Comparison of ENCODE assay signal across 17 cellular contexts in genomic region chr12:122385171-122386041, GRCh38. TPM values are rescaled to one million over a fixed set of nuclear protein-coding genes. Genes with fewer than 3 reads are reported as not detected.
DNase-seq lines count a peak whose midpoint lies in the region; ATAC-seq and TF ChIP-seq lines count a peak whose summit lies in the region.
"Had no signal": no experiment of that assay in that cellular context is flagged by ENCODE, and none has a peak within 500 bp of the region (broad histone marks: within the 10 kb centered on the region; RNA-seq: fewer than 3 reads in every experiment).

No MANE protein-coding gene starts in this region.

- peaks cover 0 to 2% (median 0%) of the 10 kb centered on the region in 3 donors for H3K27me3 Mint-ChIP-seq in CD14-positive monocyte (ENCODE audit: low read depth in 3 of 3)
- H3K27me3 Mint-ChIP-seq in endothelial cell (ENCODE audit: unreplicated experiment) = no peaks in the 10 kb centered on the region
- H3K27me3 Mint-ChIP-seq: CD4-positive, alpha-beta T cell had no signal

- H3K27me3 ChIP-seq in Karpas-422 (ENCODE audit: low read length) = no peaks in the 10 kb centered on the region
- no peaks in the 10 kb centered on the region for H3K27me3 ChIP-seq in sigmoid colon
- no peaks in the 10 kb centered on the region for H3K27me3 ChIP-seq in aorta (ENCODE audit: control insufficient read depth in 1 of 2, insufficient read depth in 2 of 2, low read length in 1 of 2)

- peak overlapping the region; percentile 27; the same call in 1 of the 2 replicates for H2AFZ ChIP-seq in Karpas-422 (ENCODE audit: low read length)

- 96% methylated on average over 13 of the region's 13 CpGs for WGBS in sigmoid colon, 2 donors
- 92 to 95% methylated on average over 13 of the region's 13 CpGs for WGBS in aorta, 2 donors

- H3K4me3 ChIP-seq in Karpas-422 (ENCODE audit: low read length) = peak overlapping the region; percentile 26
- H3K4me3 ChIP-seq in sigmoid colon = no peak overlapping the region
- H3K4me3 ChIP-seq in aorta (ENCODE audit: low read length in 2 of 2) = no peak overlapping the region

- intact Hi-C loops in CD14-positive monocyte (cut with micrococcal nuclease) = no loop called here
- intact Hi-C loops in sigmoid colon (cut with DNase I) = no loop called here
- intact Hi-C loops in aorta (cut with DNase I) = no loop called here

- H3K36me3 ChIP-seq in Karpas-422 (ENCODE audit: insufficient read depth, low read length) (no peaks in the 10 kb centered on the region), sigmoid colon (peaks cover 0 to 1% (median 0%) of the 10 kb centered on the region in 4 donors), aorta (ENCODE audit: control insufficient read depth in 1 of 2, insufficient read depth in 2 of 2, low read length in 1 of 2) (peaks cover 0 to 2% of the 10 kb centered on the region in 2 donors)

- H3K27ac Mint-ChIP-seq in CD14-positive monocyte (peak overlapping the region in 6 of 7 donors; percentile 4 to 64 (median 30)), endothelial cell (ENCODE audit: unreplicated experiment) (peak overlapping the region; percentile 9)
- H3K27ac Mint-ChIP-seq: CD4-positive, alpha-beta T cell had no signal

- H3K4me1 ChIP-seq in Karpas-422 (ENCODE audit: low read length) (peaks cover 37% of the 10 kb centered on the region), sigmoid colon (peaks cover 0 to 87% (median 74%) of the 10 kb centered on the region in 4 donors), aorta (ENCODE audit: control insufficient read depth in 1 of 2, insufficient read depth in 2 of 2, low read length in 2 of 2) (no peaks in the 10 kb centered on the region)

- H3K36me3 Mint-ChIP-seq in CD14-positive monocyte (peaks cover 16 to 40% of the 10 kb centered on the region in 2 donors), endothelial cell (ENCODE audit: low read depth, unreplicated experiment) (no peaks in the 10 kb centered on the region)

- no peaks in the 10 kb centered on the region for H4K20me1 ChIP-seq in Karpas-422 (ENCODE audit: insufficient read depth, low read depth, low read length)

- H3K4me1 Mint-ChIP-seq in CD14-positive monocyte = peaks cover 26% of the 10 kb centered on the region
- H3K4me1 Mint-ChIP-seq in endothelial cell (ENCODE audit: unreplicated experiment) = peaks cover 8% of the 10 kb centered on the region

- H3K9me3 ChIP-seq in Karpas-422 (ENCODE audit: low read length) = no peaks in the 10 kb centered on the region
- H3K9me3 ChIP-seq in sigmoid colon = no peaks in the 10 kb centered on the region
- H3K9me3 ChIP-seq in aorta (ENCODE audit: control insufficient read depth, low read length) = no peaks in the 10 kb centered on the region

- no peak overlapping the region for H3K4me3 Mint-ChIP-seq in CD14-positive monocyte
- H3K4me3 Mint-ChIP-seq in endothelial cell (ENCODE audit: unreplicated experiment) = no peak overlapping the region
- H3K4me3 Mint-ChIP-seq: CD4-positive, alpha-beta T cell had no signal

- no peak for ATAC-seq in aorta (ENCODE audit: low FRiP score)

- peak overlapping the region; percentile 34; the same call in 1 of the 2 replicates for H3K27ac ChIP-seq in Karpas-422 (ENCODE audit: low read length)
- peak overlapping the region; percentile 51 to 93 (median 88) for H3K27ac ChIP-seq in sigmoid colon
- H3K27ac ChIP-seq in aorta (ENCODE audit: low read depth in 1 of 2, low read length in 2 of 2) = no peak overlapping the region

- no peak for DNase-seq in CD14-positive monocyte (ENCODE audit: low spot score)
- peak; percentile 84 for DNase-seq in Karpas-422
- DNase-seq in endothelial cell (ENCODE audit: low spot score) = no peak
- DNase-seq in sigmoid colon = no peak
- DNase-seq in aorta = no peak
- DNase-seq in retina = no peak
- DNase-seq in NCI-H1930 (lab: John Stamatoyannopoulos, UW) = no peak
- DNase-seq in activated CD4-positive, alpha-beta T cell treated with anti-CD3 and anti-CD28 coated beads for 1 hour = no peak
- DNase-seq: CD4-positive, alpha-beta T cell; EL; IMR-90; NCI-H1105 treated with DMSO at 0.1 percent for 48 hours; NCI-H1694 treated with DMSO at 0.1 percent for 48 hours; NCI-H526 treated with DMSO at 0.1 percent for 48 hours; NK-92 treated with Interleukin-12 subunit alpha and Interleukin-12 subunit beta, amount 100 ng/mL, for 24 hours; OCI-M1; SHP77 treated with DMSO at 0.1 percent for 48 hours had no signal

- H3K4me2 ChIP-seq in Karpas-422 (ENCODE audit: low read depth, low read length, poor library complexity, severe bottlenecking) = peak overlapping the region; percentile 61

- TF ChIP-seq EP300 in sigmoid colon (IDR thresholded peaks at IDR 0.05) = no peak

- H3K79me2 ChIP-seq in Karpas-422 (ENCODE audit: low read length) = no peaks in the 10 kb centered on the region

- TF ChIP-seq CTCF in CD14-positive monocyte (IDR thresholded peaks at IDR 0.05) (no peak), endothelial cell (IDR thresholded peaks at IDR 0.05; ENCODE audit: unreplicated experiment) (no peak), sigmoid colon (IDR thresholded peaks at IDR 0.05) (no peak)

- no peaks in the 10 kb centered on the region for H3K9me2 ChIP-seq in Karpas-422 (replicated peaks; ENCODE audit: insufficient read depth, low read length)

- H3K9ac ChIP-seq in Karpas-422 (ENCODE audit: low read length) = peak overlapping the region; percentile 39

- TF ChIP-seq POLR2A in sigmoid colon (IDR thresholded peaks at IDR 0.05) = no peak

- no peaks in the 10 kb centered on the region for H3K9me3 Mint-ChIP-seq in CD14-positive monocyte
- H3K9me3 Mint-ChIP-seq in endothelial cell (ENCODE audit: unreplicated experiment) = no peaks in the 10 kb centered on the region
- H3K9me3 Mint-ChIP-seq: CD4-positive, alpha-beta T cell had no signal

RNA-seq across cellular contexts. Expression of gene CLIP1, which starts 37.1 kb away (rescaled TPM):
- 10 to 100 TPM in 1 of 2 donors, 1 to 10 TPM in 1; 6.7 to 12.9 TPM for polyA plus RNA-seq in CD14-positive monocyte
- total RNA-seq in Karpas-422 (2014; rRNA removed; shearing (Covaris generic); ENCODE audit: low replicate concordance) = 16.0 and 18.0 TPM in 2 replicates
- 57.7 TPM for total RNA-seq in endothelial cell (ENCODE audit: unreplicated experiment)
- total RNA-seq in sigmoid colon = 100 to 1,000 TPM; 159 to 257 (median 196) TPM
- polyA plus RNA-seq in sigmoid colon = 10 to 100 TPM; 16.8 to 20.1 (median 19.5) TPM
- 100 to 1,000 TPM; 125 to 182 TPM for total RNA-seq in aorta
- polyA plus RNA-seq in aorta = 10 to 100 TPM; 33.2 to 37.2 TPM

Comparison
In these comparisons a context has a peak if more than half of its experiments do, and no peak if none do; other contexts are left out.
1. H3K27ac ChIP-seq: peak in Karpas-422 (single experiment) and sigmoid colon (4 of 4); none in aorta (0 of 2).